In the genomic region with DNA sequence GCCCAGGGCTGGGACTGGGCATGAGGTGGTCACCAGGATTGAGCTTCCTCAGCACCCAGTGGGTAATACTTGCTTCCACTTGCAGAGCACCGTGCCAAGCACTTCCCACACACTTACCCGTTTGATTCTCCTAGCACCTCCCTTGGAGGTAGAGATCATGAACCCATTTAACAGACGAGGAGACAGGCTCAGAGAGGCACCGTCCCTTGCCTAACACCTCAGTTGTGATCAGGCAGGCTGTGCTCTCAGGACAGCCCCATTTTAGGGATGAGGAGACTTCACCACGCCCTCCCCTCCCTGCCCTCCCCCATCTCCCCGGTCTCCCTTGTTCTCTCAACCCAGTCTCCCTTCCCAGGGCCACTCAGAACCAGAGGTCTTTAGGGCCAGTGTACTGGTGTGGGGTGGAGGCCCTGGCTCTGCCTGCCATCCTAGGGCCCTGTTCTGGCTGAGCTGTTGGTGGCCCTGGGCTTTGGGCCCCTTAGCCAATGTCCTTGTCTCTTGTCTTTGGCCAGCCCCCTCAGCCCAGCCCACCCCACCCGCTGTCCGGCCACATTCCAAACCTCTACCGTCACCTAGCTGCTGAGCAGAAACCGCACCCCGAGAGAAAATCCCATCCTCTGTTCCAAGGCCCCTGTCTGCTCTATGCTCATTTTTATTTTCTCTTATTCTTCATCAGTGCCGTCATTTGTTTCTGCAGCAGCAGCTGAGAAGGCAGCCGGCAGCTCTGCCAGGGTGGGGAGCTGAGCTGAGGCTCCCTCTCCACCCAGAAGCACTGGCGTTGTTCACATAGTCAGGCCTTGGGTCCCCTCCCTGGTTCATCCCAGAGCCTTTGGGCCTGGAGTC, we compare ENCODE assay signal across 11 cellular contexts. TPM values are rescaled to one million over a fixed set of nuclear protein-coding genes. Genes with fewer than 3 reads are reported as not detected.
DNase-seq lines count a peak whose midpoint lies in the region; TF ChIP-seq lines count a peak whose summit lies in the region.
"Had no signal": no experiment of that assay in that cellular context is flagged by ENCODE, and none has a peak within 500 bp of the region (broad histone marks: within the 10 kb centered on the region; RNA-seq: fewer than 3 reads in every experiment).

No MANE protein-coding gene starts in this region.

- no peaks in the 10 kb centered on the region for H3K4me1 ChIP-seq in testis

- peaks cover 5% of the 10 kb centered on the region for H3K27me3 Mint-ChIP-seq in dendritic cell treated with granulocyte-macrophage colony-stimulating factor and Interleukin-4, amounts not matched to agents 40 ng/mL and 50 ng/mL, for 4 days
- no peaks in the 10 kb centered on the region for H3K27me3 Mint-ChIP-seq in activated CD4-positive, alpha-beta T cell treated with anti-CD3 and anti-CD28 coated beads, Interleukin-2, amount 10 ng/mL, durations not matched to agents 7 days and 5 days

- TF ChIP-seq POLR2A in testis (IDR thresholded peaks at IDR 0.05) = no peak

- DNase-seq in LoVo (ENCODE audit: low spot score) = peak; percentile 69
- peak; percentile 66 for DNase-seq in ureter (ENCODE audit: low spot score)
- DNase-seq in testis = no peak
- DNase-seq in NCI-H2227 (lab: John Stamatoyannopoulos, UW; ENCODE audit: unreplicated experiment) = no peak
- no peak for DNase-seq in GM13977 (ENCODE audit: low spot score)
- DNase-seq in activated CD4-positive, alpha-beta T cell treated with anti-CD3 and anti-CD28 coated beads, Interleukin-2, amount 10 ng/mL, durations not matched to agents 7 days and 5 days = no peak
- DNase-seq: midbrain; NCI-H774; stimulated activated naive CD4-positive, alpha-beta T cell had no signal

- 77 to 82% methylated on average over 13 to 14 of the region's 14 CpGs for WGBS in testis, 2 donors

- intact Hi-C loops in dendritic cell treated with granulocyte-macrophage colony-stimulating factor and Interleukin-4, amounts not matched to agents 40 ng/mL and 50 ng/mL, for 4 days (cut with micrococcal nuclease) = no loop called here
- intact Hi-C loops in testis (cut with DNase I; ENCODE audit: low total_unique reads) = no loop called here

- H3K9me3 ChIP-seq in testis = no peaks in the 10 kb centered on the region

- H3K36me3 Mint-ChIP-seq in dendritic cell treated with granulocyte-macrophage colony-stimulating factor and Interleukin-4, amounts not matched to agents 40 ng/mL and 50 ng/mL, for 4 days (ENCODE audit: low read depth) = no peaks in the 10 kb centered on the region
- no peaks in the 10 kb centered on the region for H3K36me3 Mint-ChIP-seq in activated CD4-positive, alpha-beta T cell treated with anti-CD3 and anti-CD28 coated beads, Interleukin-2, amount 10 ng/mL, durations not matched to agents 7 days and 5 days (ENCODE audit: low read depth)

- no peaks in the 10 kb centered on the region for H3K36me3 ChIP-seq in testis (ENCODE audit: low read depth, missing control alignments)

- H3K27me3 ChIP-seq in layer of hippocampus (ENCODE audit: control insufficient read depth, insufficient read depth, low read length) = no peaks in the 10 kb centered on the region
- H3K27me3 ChIP-seq in testis = no peaks in the 10 kb centered on the region

- TF ChIP-seq CTCF in testis (IDR thresholded peaks at IDR 0.05) = no peak
- TF ChIP-seq CTCF in GM13977 (IDR thresholded peaks at IDR 0.05; ENCODE audit: extremely low read depth, insufficient read depth, missing control alignments) = no peak

- peak overlapping the region; percentile 7 for H3K27ac Mint-ChIP-seq in dendritic cell treated with granulocyte-macrophage colony-stimulating factor and Interleukin-4, amounts not matched to agents 40 ng/mL and 50 ng/mL, for 4 days
- H3K27ac Mint-ChIP-seq in activated CD4-positive, alpha-beta T cell treated with anti-CD3 and anti-CD28 coated beads, Interleukin-2, amount 10 ng/mL, durations not matched to agents 7 days and 5 days = no peak overlapping the region

- H3K4me3 Mint-ChIP-seq in dendritic cell treated with granulocyte-macrophage colony-stimulating factor and Interleukin-4, amounts not matched to agents 40 ng/mL and 50 ng/mL, for 4 days = no peak overlapping the region
- no peak overlapping the region for H3K4me3 Mint-ChIP-seq in activated CD4-positive, alpha-beta T cell treated with anti-CD3 and anti-CD28 coated beads, Interleukin-2, amount 10 ng/mL, durations not matched to agents 7 days and 5 days

- POLR2A ChIA-PET in activated CD4-positive, alpha-beta T cell treated with anti-CD3 and anti-CD28 coated beads, Interleukin-2, amount 10 ng/mL, durations not matched to agents 7 days and 5 days (lab: Charles Lee) = interaction anchor here (0.7 kb wide), 1 partner anchor 430 kb away, joined by 3 read pairs; a partner anchor contains a TSS

- no peaks in the 10 kb centered on the region for H3K9me3 Mint-ChIP-seq in dendritic cell treated with granulocyte-macrophage colony-stimulating factor and Interleukin-4, amounts not matched to agents 40 ng/mL and 50 ng/mL, for 4 days
- no peaks in the 10 kb centered on the region for H3K9me3 Mint-ChIP-seq in activated CD4-positive, alpha-beta T cell treated with anti-CD3 and anti-CD28 coated beads, Interleukin-2, amount 10 ng/mL, durations not matched to agents 7 days and 5 days

- H3K4me3 ChIP-seq in testis = no peak overlapping the region

- in situ Hi-C loops in GM13977 (cut with MboI; ENCODE audit: low pct_unique_long_range_greater_than_20kb, low sequenced_read_pairs, unreplicated experiment) = no loop called here

- CTCF ChIA-PET in activated CD4-positive, alpha-beta T cell treated with anti-CD3 and anti-CD28 coated beads, Interleukin-2, amount 10 ng/mL, durations not matched to agents 7 days and 5 days (lab: Charles Lee) = interaction anchor here (1.2 kb wide), 1 partner anchor 64 kb away, joined by 3 read pairs; no protein-coding TSS in a partner anchor

- H3K4me1 Mint-ChIP-seq in dendritic cell treated with granulocyte-macrophage colony-stimulating factor and Interleukin-4, amounts not matched to agents 40 ng/mL and 50 ng/mL, for 4 days (ENCODE audit: low read depth) = no peaks in the 10 kb centered on the region
- H3K4me1 Mint-ChIP-seq in activated CD4-positive, alpha-beta T cell treated with anti-CD3 and anti-CD28 coated beads, Interleukin-2, amount 10 ng/mL, durations not matched to agents 7 days and 5 days = no peaks in the 10 kb centered on the region

- H3K27ac ChIP-seq in layer of hippocampus (ENCODE audit: low read depth, low read length) = peak overlapping the region; percentile 52
- no peak overlapping the region for H3K27ac ChIP-seq in testis

RNA-seq across cellular contexts. Expression of a gene that starts 33.8 kb away (rescaled TPM):
- total RNA-seq in ureter (13.1 TPM), testis (1 to 10 TPM; 2.6 to 5.2 TPM)
- polyA plus RNA-seq in testis (ENCODE audit: insufficient read depth, low read depth, low replicate concordance) = 4.0 TPM
- not detected for total RNA-seq in activated CD4-positive, alpha-beta T cell treated with anti-CD3 and anti-CD28 coated beads, Interleukin-2, amount 10 ng/mL, durations not matched to agents 7 days and 5 days

RNA-seq across cellular contexts. Expression of a gene that starts 39.6 kb away (rescaled TPM):
- total RNA-seq in ureter = 5.0 TPM
- total RNA-seq in testis = 100 to 1,000 TPM in 1 of 2 donors, 10 to 100 TPM in 1; 92.1 to 100 TPM
- 54.6 TPM for polyA plus RNA-seq in testis (ENCODE audit: insufficient read depth, low read depth, low replicate concordance)
- total RNA-seq in activated CD4-positive, alpha-beta T cell treated with anti-CD3 and anti-CD28 coated beads, Interleukin-2, amount 10 ng/mL, durations not matched to agents 7 days and 5 days = under 1 TPM; 0.10 to 0.19 TPM

RNA-seq across cellular contexts. Expression of a gene that starts 42.5 kb away (rescaled TPM):
- total RNA-seq in ureter (not detected), testis (1 to 10 TPM; 3.2 to 7.6 TPM)
- 11.8 TPM for polyA plus RNA-seq in testis (ENCODE audit: insufficient read depth, low read depth, low replicate concordance)
- total RNA-seq in activated CD4-positive, alpha-beta T cell treated with anti-CD3 and anti-CD28 coated beads, Interleukin-2, amount 10 ng/mL, durations not matched to agents 7 days and 5 days = not detected

RNA-seq across cellular contexts. Expression of a gene that starts 51.0 kb away (rescaled TPM):
- total RNA-seq in ureter = 1,601 TPM
- total RNA-seq in testis = 1,000 to 10,000 TPM in 1 of 2 donors, 100 to 1,000 TPM in 1; 902 to 1,286 TPM
- 1,119 TPM for polyA plus RNA-seq in testis (ENCODE audit: insufficient read depth, low read depth, low replicate concordance)
- 1,000 to 10,000 TPM; 1,403 to 1,537 TPM for total RNA-seq in activated CD4-positive, alpha-beta T cell treated with anti-CD3 and anti-CD28 coated beads, Interleukin-2, amount 10 ng/mL, durations not matched to agents 7 days and 5 days

RNA-seq across cellular contexts. Expression of a gene that starts 51.2 kb away (rescaled TPM):
- 36.5 TPM for total RNA-seq in ureter
- 10 to 100 TPM; 64.7 to 75.4 TPM for total RNA-seq in testis
- 111 TPM for polyA plus RNA-seq in testis (ENCODE audit: insufficient read depth, low read depth, low replicate concordance)
- 10 to 100 TPM; 44.1 to 63.3 TPM for total RNA-seq in activated CD4-positive, alpha-beta T cell treated with anti-CD3 and anti-CD28 coated beads, Interleukin-2, amount 10 ng/mL, durations not matched to agents 7 days and 5 days

Comparison
In these comparisons a context has a peak if more than half of its experiments do, and no peak if none do; other contexts are left out.
1. DNase-seq: peak in LoVo (single experiment) and ureter (single experiment); none in testis (single experiment), NCI-H2227 (single experiment), GM13977 (single experiment) and activated CD4-positive, alpha-beta T cell treated with anti-CD3 and anti-CD28 coated beads, Interleukin-2, amount 10 ng/mL, durations not matched to agents 7 days and 5 days (single experiment).
2. RNA of a gene that starts 39.6 kb away (total RNA-seq): 92.1 to 100 TPM in testis; 5.0 TPM in ureter (single experiment) and 0.10 to 0.19 TPM in activated CD4-positive, alpha-beta T cell treated with anti-CD3 and anti-CD28 coated beads, Interleukin-2, amount 10 ng/mL, durations not matched to agents 7 days and 5 days; every median in the first group is over 10 times any median in the second.